2 cellular contexts compared by ENCODE assay signal in genomic region chr20:4950841-4951240, GRCh38.
TF ChIP-seq lines count a peak whose summit lies in the region.

No MANE protein-coding gene starts in this region.

TF ChIP-seq in SK-N-SH, 30 proteins besides CTCF, POLR2A, EP300 and RAD21 (continued from another document):
- TF ChIP-seq USF2 (IDR thresholded peaks at IDR 0.05; ENCODE audit: borderline replicate concordance, low read depth, low read length) (no peak), FOXJ3 (CRISPR knock-in tag; IDR thresholded peaks at IDR 0.05) (no peak), ELF1 (IDR thresholded peaks at IDR 0.05) (no peak), SMC3 (IDR thresholded peaks at IDR 0.05; ENCODE audit: low read depth, low read length) (no peak), RXRA (IDR thresholded peaks at IDR 0.05; ENCODE audit: borderline replicate concordance, low read depth) (no peak), GATA2 (CRISPR knock-in tag; IDR thresholded peaks at IDR 0.05) (no peak), NRF1 (IDR thresholded peaks at IDR 0.05; ENCODE audit: low read depth, low read length) (no peak), SIN3A (IDR thresholded peaks at IDR 0.05; ENCODE audit: borderline replicate concordance, low read depth, low read length) (no peak), NFIC (IDR thresholded peaks at IDR 0.05; ENCODE audit: borderline replicate concordance) (no peak)

TF ChIP-seq in SK-N-SH treated with all-trans-retinoic acid at 6 μM for 48 hours, 23 proteins besides CTCF, POLR2A, EP300 and RAD21 (continued from another document):
- TF ChIP-seq POU6F1 (CRISPR knock-in tag; IDR thresholded peaks at IDR 0.05; ENCODE audit: borderline replicate concordance, low read depth) (no peak), CREB5 (CRISPR knock-in tag; IDR thresholded peaks at IDR 0.05; ENCODE audit: low read depth) (no peak)
TF ChIP-seq in SK-N-SH treated with all-trans-retinoic acid at 6 μM for 48 hours: peak in this region for 0.
